In the genomic region with DNA sequence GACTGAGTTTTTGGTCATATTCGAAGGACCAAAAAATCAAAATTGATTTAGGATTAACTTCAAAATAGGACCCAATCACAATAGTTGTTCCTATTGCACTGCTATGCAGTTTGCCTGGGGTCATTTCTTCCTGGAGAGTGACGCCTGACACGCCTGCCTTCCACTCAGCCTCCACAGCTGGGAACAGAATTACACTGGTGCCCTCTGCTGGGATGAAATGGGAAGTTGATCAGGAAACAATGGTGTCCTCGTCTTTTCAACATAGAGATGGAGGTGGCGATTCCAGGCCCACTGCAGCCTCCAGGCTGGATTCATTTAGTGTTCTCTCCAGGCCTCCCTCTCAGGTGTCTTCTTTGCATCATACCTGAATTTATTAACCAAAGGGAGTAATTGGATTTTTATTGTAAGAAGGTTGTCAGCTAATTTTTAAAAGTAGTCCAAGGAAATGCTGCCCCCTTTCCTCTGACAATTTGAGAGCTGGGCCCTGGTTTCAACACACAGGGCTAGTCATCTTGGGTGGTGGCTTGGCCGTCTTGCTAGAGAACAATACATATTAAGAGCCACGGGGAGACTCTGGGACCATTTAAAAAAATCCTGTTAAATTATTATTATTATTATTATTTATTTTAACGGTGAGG, we compare ENCODE assay signal across 1 cellular context.
TF ChIP-seq lines count a peak whose summit lies in the region.

No MANE protein-coding gene starts in this region.

TF ChIP-seq in SK-N-SH, 30 proteins besides CTCF, POLR2A, EP300 and RAD21 (continued from another document):
- TF ChIP-seq, protein P1, sequence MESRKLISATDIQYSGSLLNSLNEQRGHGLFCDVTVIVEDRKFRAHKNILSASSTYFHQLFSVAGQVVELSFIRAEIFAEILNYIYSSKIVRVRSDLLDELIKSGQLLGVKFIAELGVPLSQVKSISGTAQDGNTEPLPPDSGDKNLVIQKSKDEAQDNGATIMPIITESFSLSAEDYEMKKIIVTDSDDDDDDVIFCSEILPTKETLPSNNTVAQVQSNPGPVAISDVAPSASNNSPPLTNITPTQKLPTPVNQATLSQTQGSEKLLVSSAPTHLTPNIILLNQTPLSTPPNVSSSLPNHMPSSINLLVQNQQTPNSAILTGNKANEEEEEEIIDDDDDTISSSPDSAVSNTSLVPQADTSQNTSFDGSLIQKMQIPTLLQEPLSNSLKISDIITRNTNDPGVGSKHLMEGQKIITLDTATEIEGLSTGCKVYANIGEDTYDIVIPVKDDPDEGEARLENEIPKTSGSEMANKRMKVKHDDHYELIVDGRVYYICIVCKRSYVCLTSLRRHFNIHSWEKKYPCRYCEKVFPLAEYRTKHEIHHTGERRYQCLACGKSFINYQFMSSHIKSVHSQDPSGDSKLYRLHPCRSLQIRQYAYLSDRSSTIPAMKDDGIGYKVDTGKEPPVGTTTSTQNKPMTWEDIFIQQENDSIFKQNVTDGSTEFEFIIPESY (IDR thresholded peaks at IDR 0.05; ENCODE audit: borderline replicate concordance, low read depth) = no peak
- TF ChIP-seq, protein P2, sequence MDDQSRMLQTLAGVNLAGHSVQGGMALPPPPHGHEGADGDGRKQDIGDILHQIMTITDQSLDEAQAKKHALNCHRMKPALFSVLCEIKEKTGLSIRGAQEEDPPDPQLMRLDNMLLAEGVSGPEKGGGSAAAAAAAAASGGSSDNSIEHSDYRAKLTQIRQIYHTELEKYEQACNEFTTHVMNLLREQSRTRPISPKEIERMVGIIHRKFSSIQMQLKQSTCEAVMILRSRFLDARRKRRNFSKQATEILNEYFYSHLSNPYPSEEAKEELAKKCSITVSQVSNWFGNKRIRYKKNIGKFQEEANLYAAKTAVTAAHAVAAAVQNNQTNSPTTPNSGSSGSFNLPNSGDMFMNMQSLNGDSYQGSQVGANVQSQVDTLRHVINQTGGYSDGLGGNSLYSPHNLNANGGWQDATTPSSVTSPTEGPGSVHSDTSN (IDR thresholded peaks at IDR 0.05) = peak; percentile 56; the same call in 1 of the 2 replicates
- TF ChIP-seq RCOR1 (IDR thresholded peaks at IDR 0.05; ENCODE audit: low read length) = peak; percentile 53; the same call in 1 of the 2 replicates
